In the genomic region with DNA sequence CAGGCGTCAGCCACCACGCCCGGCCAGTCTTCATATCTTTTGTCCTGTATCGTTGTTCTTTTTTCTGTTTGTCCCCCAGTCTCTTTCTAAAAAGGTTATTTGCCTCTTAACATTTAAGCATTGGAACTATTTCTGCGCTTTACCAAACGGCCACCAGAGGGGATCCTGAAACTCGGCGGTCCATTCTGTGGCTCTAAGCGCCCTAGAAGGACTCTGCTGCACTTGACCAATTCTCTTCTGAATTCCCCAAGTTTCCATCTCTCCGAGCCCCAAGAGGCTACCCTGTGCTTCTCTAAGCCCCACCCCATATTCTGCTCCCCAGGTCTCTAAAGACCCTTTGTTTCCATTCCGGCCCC, we compare ENCODE assay signal across 9 cellular contexts. TPM values are rescaled to one million over a fixed set of nuclear protein-coding genes. Genes with fewer than 3 reads are reported as not detected.
A peak's percentile ranks its signal among the peaks of the same experiment; 100 is the strongest.
DNase-seq lines count a peak whose midpoint lies in the region; ATAC-seq lines count a peak whose summit lies in the region.
"Had no signal": no experiment of that assay in that cellular context is flagged by ENCODE, and none has a peak within 500 bp of the region (broad histone marks: within the 10 kb centered on the region; RNA-seq: fewer than 3 reads in every experiment).

No MANE protein-coding gene starts in this region.

- intact Hi-C loops in sciatic nerve (cut with DNase I): no loop called here

- DNase-seq in NCI-H748 treated with DMSO at 0.1 percent for 48 hours (lab: John Stamatoyannopoulos, UW): peak; percentile 11
- DNase-seq in glomerular visceral epithelial cell (ENCODE audit: extremely low spot score): peak; percentile 18
- DNase-seq in sciatic nerve (ENCODE audit: low spot score): no peak
- no peak for DNase-seq in activated CD4-positive, alpha-beta T cell treated with anti-CD3 and anti-CD28 coated beads, Interleukin-2, amount 50 U/mL, for 48 hours

- ATAC-seq in GM18868 (IDR thresholded peaks at IDR 0.05; ENCODE audit: unreplicated experiment) (peak; percentile 71), sciatic nerve (peak; percentile 30), GM18511 (IDR thresholded peaks at IDR 0.05; ENCODE audit: unreplicated experiment) (no peak), HG03045 (IDR thresholded peaks at IDR 0.05; ENCODE audit: unreplicated experiment) (no peak), HG02885 (IDR thresholded peaks at IDR 0.05; ENCODE audit: poor library complexity, unreplicated experiment) (no peak)

RNA-seq across cellular contexts. Expression of gene REG3G, which starts 33.1 kb away (rescaled TPM):
- total RNA-seq in sciatic nerve: not detected
- total RNA-seq: frontal cortex had no signal

Comparison
In these comparisons a context has a peak if more than half of its experiments do, and no peak if none do; other contexts are left out.
1. ATAC-seq: peak in GM18868 (single experiment) and sciatic nerve (single experiment); none in GM18511 (single experiment), HG03045 (single experiment) and HG02885 (single experiment).
2. DNase-seq: peak in NCI-H748 treated with DMSO at 0.1 percent for 48 hours (single experiment) and glomerular visceral epithelial cell (single experiment); none in sciatic nerve (single experiment) and activated CD4-positive, alpha-beta T cell treated with anti-CD3 and anti-CD28 coated beads, Interleukin-2, amount 50 U/mL, for 48 hours (0 of 2).